33 cellular contexts compared by ENCODE assay signal in genomic region chr21:37904879-37905278, GRCh38. TPM values are rescaled to one million over a fixed set of nuclear protein-coding genes. Genes with fewer than 3 reads are reported as not detected.
DNase-seq lines count a peak whose midpoint lies in the region; ATAC-seq and TF ChIP-seq lines count a peak whose summit lies in the region.
"Had no signal": no experiment of that assay in that cellular context is flagged by ENCODE, and none has a peak within 500 bp of the region (broad histone marks: within the 10 kb centered on the region; RNA-seq: fewer than 3 reads in every experiment).

No MANE protein-coding gene starts in this region.

- H3K4me3 ChIP-seq in right atrium auricular region (no peak overlapping the region), colonic mucosa (no peak overlapping the region)
- H3K4me3 ChIP-seq: dorsolateral prefrontal cortex, gastroesophageal sphincter, GM12878, lower lobe of right lung, PC-9 had no signal

- peak; percentile 91 for ATAC-seq in Right ventricle myocardium inferior
- ATAC-seq in left ventricle myocardium superior: peak; percentile 97
- no peak for ATAC-seq in omental fat pad (ENCODE audit: low FRiP score)
- ATAC-seq: gastroesophageal sphincter; GM12878; lower lobe of right lung; stimulated activated naive B cell treated with anti-CD40 and anti-IgM and Interleukin-4, amounts not matched to agents 10 μg/mL and 1 μg/mL and 100 μg/mL, for 72 hours had no signal

- no peaks in the 10 kb centered on the region for H3K27me3 ChIP-seq in right atrium auricular region
- no peaks in the 10 kb centered on the region for H3K27me3 ChIP-seq in colonic mucosa

- no peak for DNase-seq in Right ventricle myocardium inferior (ENCODE audit: missing footprints)
- DNase-seq in right atrium auricular region (ENCODE audit: low spot score): no peak
- peak; percentile 19 for DNase-seq in amniotic epithelial cell (ENCODE audit: low read depth)
- peak; percentile 72 for DNase-seq in left ventricle myocardium superior
- no peak for DNase-seq in omental fat pad (ENCODE audit: low spot score)
- DNase-seq in NCI-H2227 (lab: John Stamatoyannopoulos, UW; ENCODE audit: unreplicated experiment): no peak
- DNase-seq in colonic mucosa: no peak
- no peak for DNase-seq in NCI-H146 (lab: John Stamatoyannopoulos, UW)
- DNase-seq: 8988T; activated CD4-positive, alpha-beta T cell treated with anti-CD3 and anti-CD28 coated beads for 48 hours; activated effector memory CD4-positive, alpha-beta T cell treated with anti-CD3 and anti-CD28 coated beads, Interleukin-2, amount 50 U/mL, for 16 hours; activated naive CD8-positive, alpha-beta T cell treated with anti-CD3 and anti-CD28 coated beads, Interleukin-2, amount 10 ng/mL, durations not matched to agents 7 days and 5 days; activated T-cell treated with anti-CD3 and anti-CD28 coated beads, Interleukin-2, amount 50 U/mL, for 1 hour; CD4-positive, alpha-beta T cell; central memory CD4-positive, alpha-beta T cell; islet precursor cell; Kasumi-1; lower lobe of right lung; NCI-H510A; nephron progenitor cell; NK-92 treated with Interleukin-12 subunit alpha and Interleukin-12 subunit beta, amount 100 ng/mL, for 24 hours; PC-9; SHP77 treated with DMSO at 0.1 percent for 48 hours; stimulated activated CD4-positive, alpha-beta T cell treated with anti-CD3 and anti-CD28 coated beads, Interleukin-15, amount 100 ng/mL, for 24 hours; stimulated activated naive B cell treated with anti-CD40 and anti-IgM and Interleukin-4, amounts not matched to agents 10 μg/mL and 1 μg/mL and 100 μg/mL, for 72 hours; T1000; WERI-Rb-1 had no signal

- intact Hi-C loops in Right ventricle myocardium inferior (cut with DNase I) (no loop called here), left ventricle myocardium superior (cut with micrococcal nuclease) (no loop called here), colonic mucosa (cut with DNase I) (no loop called here)

- no peaks in the 10 kb centered on the region for H3K4me1 ChIP-seq in right atrium auricular region
- no peaks in the 10 kb centered on the region for H3K4me1 ChIP-seq in colonic mucosa
- H3K4me1 ChIP-seq: gastroesophageal sphincter, lower lobe of right lung, parathyroid adenoma had no signal

- H3K36me3 ChIP-seq in right atrium auricular region (no peaks in the 10 kb centered on the region), colonic mucosa (no peaks in the 10 kb centered on the region)
- H3K36me3 ChIP-seq: gastroesophageal sphincter, lower lobe of right lung, WERI-Rb-1 had no signal

- H3K9me3 ChIP-seq in right atrium auricular region (no peaks in the 10 kb centered on the region), colonic mucosa (no peaks in the 10 kb centered on the region)
- H3K9me3 ChIP-seq: gastroesophageal sphincter, lower lobe of right lung had no signal

- H3K27ac ChIP-seq in right atrium auricular region (no peak overlapping the region), colonic mucosa (no peak overlapping the region)
- H3K27ac ChIP-seq: dorsolateral prefrontal cortex, gastroesophageal sphincter, lower lobe of right lung, parathyroid adenoma, PC-9, WERI-Rb-1 had no signal

- no peak overlapping the region for H3K9ac ChIP-seq in colonic mucosa (ENCODE audit: low read depth in 2 of 2, low read length in 2 of 2)
- H3K9ac ChIP-seq: parathyroid adenoma had no signal

- TF ChIP-seq CTCF in right atrium auricular region (IDR thresholded peaks at IDR 0.05) (no peak), omental fat pad (IDR thresholded peaks at IDR 0.05) (no peak), colonic mucosa (IDR thresholded peaks at IDR 0.05) (no peak)

RNA-seq across cellular contexts. Expression of gene KCNJ6, which starts 11.4 kb away (rescaled TPM):
- not detected for total RNA-seq in Right ventricle myocardium inferior
- not detected for total RNA-seq in right atrium auricular region
- not detected for total RNA-seq in left ventricle myocardium superior
- not detected for total RNA-seq in omental fat pad
- under 1 TPM; 0.05 to 0.21 TPM for total RNA-seq in colonic mucosa
- total RNA-seq: activated CD8-positive, alpha-beta memory T cell treated with anti-CD3 and anti-CD28 coated beads for 36 hours; activated naive CD8-positive, alpha-beta T cell treated with anti-CD3 and anti-CD28 coated beads, Interleukin-2, amount 10 ng/mL, durations not matched to agents 7 days and 5 days; CD4-positive, alpha-beta T cell; Daoy; GM12878; PC-9 had no signal

Comparison
In these comparisons a context has a peak if more than half of its experiments do, and no peak if none do; other contexts are left out.
1. DNase-seq: peak in amniotic epithelial cell (single experiment) and left ventricle myocardium superior (single experiment); none in Right ventricle myocardium inferior (single experiment), right atrium auricular region (single experiment), omental fat pad (single experiment), NCI-H2227 (single experiment), colonic mucosa (single experiment) and NCI-H146 (single experiment).